28 cellular contexts compared by ENCODE assay signal in the genomic region with DNA sequence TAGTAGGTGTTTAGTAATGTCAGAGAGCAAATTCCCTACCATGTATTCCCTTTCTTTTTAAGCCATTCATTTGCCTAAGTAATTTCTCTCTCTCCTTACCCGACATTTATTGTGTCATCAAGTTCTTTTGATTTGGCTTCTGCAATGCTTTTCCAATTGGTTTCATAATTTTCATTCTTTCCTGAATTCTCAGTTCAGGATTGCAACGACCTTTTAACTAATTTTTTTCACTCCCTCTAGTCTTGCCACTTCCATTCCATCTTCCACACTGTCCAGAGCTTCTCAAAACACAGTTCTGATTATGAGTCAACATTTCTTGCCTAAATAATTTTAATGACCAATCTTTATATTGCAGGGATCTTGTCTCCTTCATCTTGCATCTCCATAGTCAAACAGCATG.
"Had no signal": no experiment of that assay in that cellular context is flagged by ENCODE, and none has a peak within 500 bp of the region (broad histone marks: within the 10 kb centered on the region; RNA-seq: fewer than 3 reads in every experiment).

No MANE protein-coding gene starts in this region.

- H3K9ac ChIP-seq: parathyroid adenoma had no signal

- FAIRE-seq: colon, keratinocyte had no signal

- H3K9me3 Mint-ChIP-seq: endodermal cell, natural killer cell, neural crest cell, type B pancreatic cell had no signal

- H3K4me3 ChIP-seq: gastrocnemius medialis, lower lobe of right lung, right lobe of liver, smooth muscle cell, stomach, testis, tibial artery had no signal

- H3K79me2 ChIP-seq: parathyroid adenoma had no signal

- H3K27ac ChIP-seq: epithelial cell of prostate, gastrocnemius medialis, lower lobe of right lung, neutrophil, parathyroid adenoma, right lobe of liver, stomach, testis, tibial artery had no signal

- H3K27me3 Mint-ChIP-seq: progenitor cell of endocrine pancreas, type B pancreatic cell had no signal

- H3K9me3 ChIP-seq: gastrocnemius medialis, lower lobe of right lung, neutrophil, right lobe of liver, stomach, testis, tibial artery had no signal

- H3K4me2 ChIP-seq: smooth muscle cell had no signal

- H3K36me3 ChIP-seq: gastrocnemius medialis, lower lobe of right lung, neutrophil, right lobe of liver, stomach, tibial artery had no signal

- DNase-seq: effector CD8-positive, alpha-beta T cell; endodermal cell; foreskin fibroblast; gastrocnemius medialis; head of caudate nucleus; left ventricle myocardium superior; lower lobe of right lung; natural killer cell; right lobe of liver; stimulated activated CD4-positive, alpha-beta T cell treated with anti-CD3 and anti-CD28 coated beads, Interleukin-12 subunit alpha, Interleukin-12 subunit beta, amount 100 ng/mL, for 4 hours; stimulated activated CD4-positive, alpha-beta T cell treated with anti-CD3 and anti-CD28 coated beads, Interleukin-1b, Interleukin-23, amount 100 ng/mL, for 48 hours; stimulated activated CD4-positive, alpha-beta T cell treated with anti-CD3 and anti-CD28 coated beads, Interleukin-4, amount 100 ng/mL, for 1 hour; stimulated activated CD8-positive, alpha-beta memory T cell treated with anti-CD3 and anti-CD28 coated beads, Interleukin-4, amount 100 ng/mL, for 48 hours; stimulated activated naive CD4-positive, alpha-beta T cell treated with Interleukin-2 at 50 U/mL for 16 hours; stomach; substantia nigra; testis; tibial artery had no signal

- H3K4me1 ChIP-seq: parathyroid adenoma, testis had no signal

- ATAC-seq: esophagus mucosa, gastrocnemius medialis, left ventricle myocardium superior, lower lobe of right lung, natural killer cell, right lobe of liver had no signal

- H3K36me3 Mint-ChIP-seq: type B pancreatic cell had no signal

- H3K4me3 Mint-ChIP-seq: endodermal cell, natural killer cell, neural crest cell, type B pancreatic cell had no signal

- H3K27ac Mint-ChIP-seq: endodermal cell, natural killer cell, progenitor cell of endocrine pancreas, type B pancreatic cell had no signal

- H3K27me3 ChIP-seq: gastrocnemius medialis, right lobe of liver, stomach, testis, tibial artery had no signal

- H2AFZ ChIP-seq: parathyroid adenoma had no signal
